Comparison of ENCODE assay signal across 16 cellular contexts in the genomic region with DNA sequence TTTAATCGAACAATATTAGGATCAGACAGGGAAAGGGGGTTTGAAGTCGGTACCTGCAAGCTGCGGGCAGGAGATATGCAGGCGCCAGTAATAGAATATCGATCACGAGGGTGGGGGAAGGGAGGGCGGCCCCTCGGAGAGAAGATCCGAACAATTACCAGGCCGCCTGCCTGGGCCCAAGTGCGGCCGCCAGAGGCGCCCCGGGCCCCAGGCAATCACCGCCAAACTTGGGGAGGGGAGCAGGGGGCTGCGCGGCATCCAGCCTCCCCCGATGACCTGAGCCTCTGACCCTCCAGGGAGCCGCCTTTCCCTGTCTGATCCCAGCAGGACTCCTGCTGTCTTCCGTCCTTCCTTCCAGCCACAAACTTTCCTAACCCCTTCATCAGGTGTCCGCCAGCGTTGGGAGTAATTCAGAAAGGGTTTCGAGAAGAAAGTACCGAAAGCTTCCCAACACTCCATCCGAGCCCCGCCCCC. TPM values are rescaled to one million over a fixed set of nuclear protein-coding genes. Genes with fewer than 3 reads are reported as not detected.
DNase-seq lines count a peak whose midpoint lies in the region; ATAC-seq and TF ChIP-seq lines count a peak whose summit lies in the region.
"Had no signal": no experiment of that assay in that cellular context is flagged by ENCODE, and none has a peak within 500 bp of the region (broad histone marks: within the 10 kb centered on the region; RNA-seq: fewer than 3 reads in every experiment).

No MANE protein-coding gene starts in this region.

- no peak overlapping the region for H3K27ac Mint-ChIP-seq in activated T-cell treated with anti-CD3 and anti-CD28 coated beads, Interleukin-2, amount 50 U/mL, for 24 hours
- no peak overlapping the region for H3K27ac Mint-ChIP-seq in activated B cell treated with CpG ODN at 0.5 μM for 24 hours

- H3K4me1 Mint-ChIP-seq in activated T-cell treated with anti-CD3 and anti-CD28 coated beads, Interleukin-2, amount 50 U/mL, for 24 hours (ENCODE audit: low read depth): peaks cover 23% of the 10 kb centered on the region
- H3K4me1 Mint-ChIP-seq in activated B cell treated with CpG ODN at 0.5 μM for 24 hours: peaks cover 33% of the 10 kb centered on the region

- POLR2A ChIA-PET in activated B cell treated with CpG ODN at 0.5 μM for 24 hours (lab: Charles Lee): interaction anchor here (2.1 kb wide), 1 partner anchor 12 kb away, joined by 8 read pairs; a partner anchor contains a TSS

- peaks cover 8% of the 10 kb centered on the region for H3K4me1 ChIP-seq in skeletal muscle satellite cell (ENCODE audit: control insufficient read depth, insufficient read depth, low read length)

- no peaks in the 10 kb centered on the region for H3K36me3 Mint-ChIP-seq in activated T-cell treated with anti-CD3 and anti-CD28 coated beads, Interleukin-2, amount 50 U/mL, for 24 hours (ENCODE audit: low read depth)
- H3K36me3 Mint-ChIP-seq in activated B cell treated with CpG ODN at 0.5 μM for 24 hours (ENCODE audit: low read depth): no peaks in the 10 kb centered on the region

- H3K27me3 ChIP-seq in skeletal muscle satellite cell (ENCODE audit: control insufficient read depth, insufficient read depth, low read length): peaks cover 91% of the 10 kb centered on the region

- H3K27ac ChIP-seq in substantia nigra (ENCODE audit: low read depth, low read length, poor library complexity, severe bottlenecking): no peak overlapping the region
- H3K27ac ChIP-seq: gastrocnemius medialis, thoracic aorta had no signal

- H3K9me3 ChIP-seq in iPS-18c (ENCODE audit: control insufficient read depth, insufficient read depth, low read length) (peaks cover 2% of the 10 kb centered on the region), skeletal muscle satellite cell (replicated peaks; ENCODE audit: low read length) (no peaks in the 10 kb centered on the region)
- H3K9me3 ChIP-seq: gastrocnemius medialis, thoracic aorta had no signal

- no peaks in the 10 kb centered on the region for H3K9me3 Mint-ChIP-seq in activated T-cell treated with anti-CD3 and anti-CD28 coated beads, Interleukin-2, amount 50 U/mL, for 24 hours
- no peaks in the 10 kb centered on the region for H3K9me3 Mint-ChIP-seq in activated B cell treated with CpG ODN at 0.5 μM for 24 hours

- H3K4me3 ChIP-seq in iPS-18c (ENCODE audit: insufficient read depth, low read depth, low read length) (peak overlapping the region; percentile 62), skeletal muscle satellite cell (ENCODE audit: low read length) (no peak overlapping the region)
- H3K4me3 ChIP-seq: lung, thoracic aorta had no signal

- peak overlapping the region; percentile 54 for H3K4me3 Mint-ChIP-seq in activated T-cell treated with anti-CD3 and anti-CD28 coated beads, Interleukin-2, amount 50 U/mL, for 24 hours
- peak overlapping the region; percentile 33 for H3K4me3 Mint-ChIP-seq in activated B cell treated with CpG ODN at 0.5 μM for 24 hours

- peak overlapping the region; percentile 67 for H3K4me2 ChIP-seq in skeletal muscle satellite cell (ENCODE audit: low read length)

- no peaks in the 10 kb centered on the region for H3K36me3 ChIP-seq in skeletal muscle satellite cell (ENCODE audit: insufficient read depth, low read length)
- H3K36me3 ChIP-seq: gastrocnemius medialis, thoracic aorta had no signal

- H3K9ac ChIP-seq in skeletal muscle satellite cell (ENCODE audit: low read depth, low read length): no peak overlapping the region

- DNase-seq in activated T-cell treated with anti-CD3 and anti-CD28 coated beads, Interleukin-2, amount 50 U/mL, for 24 hours: no peak
- no peak for DNase-seq in activated T-cell treated with anti-CD3 and anti-CD28 coated beads, Interleukin-2, amount 50 U/mL, for 48 hours
- no peak for DNase-seq in activated B cell treated with CpG ODN at 0.5 μM for 24 hours
- no peak for DNase-seq in substantia nigra (lab: John Stamatoyannopoulos, UW)
- DNase-seq: activated effector memory CD4-positive, alpha-beta T cell treated with anti-CD3 and anti-CD28 coated beads, Interleukin-2, amount 50 U/mL, for 16 hours; gastrocnemius medialis; NCI-H1092 treated with DMSO at 0.1 percent for 48 hours; NCI-H510A treated with DMSO at 0.1 percent for 48 hours; SIG-M5 had no signal

- peaks cover 86% of the 10 kb centered on the region for H3K27me3 Mint-ChIP-seq in activated T-cell treated with anti-CD3 and anti-CD28 coated beads, Interleukin-2, amount 50 U/mL, for 24 hours
- peaks cover 66% of the 10 kb centered on the region for H3K27me3 Mint-ChIP-seq in activated B cell treated with CpG ODN at 0.5 μM for 24 hours

- CTCF ChIA-PET in activated B cell treated with CpG ODN at 0.5 μM for 24 hours (lab: Charles Lee): no interaction called here

- TF ChIP-seq CTCF in activated B cell treated with CpG ODN at 0.5 μM for 24 hours (IDR thresholded peaks at IDR 0.05): no peak

- intact Hi-C loops in activated B cell treated with CpG ODN at 0.5 μM for 24 hours (cut with micrococcal nuclease): loop anchor here (10.0 kb wide), 1 partner anchor 1304 kb away; a partner anchor contains a TSS

- no peak for ATAC-seq in activated B cell treated with CpG ODN at 0.5 μM for 24 hours (ENCODE audit: low read depth)
- no peak for ATAC-seq in GM21423 (IDR thresholded peaks at IDR 0.05; ENCODE audit: unreplicated experiment)
- ATAC-seq in GM21515 (IDR thresholded peaks at IDR 0.05; ENCODE audit: unreplicated experiment): no peak
- ATAC-seq: gastrocnemius medialis had no signal

RNA-seq across cellular contexts. Expression of a gene that starts 1.1 kb away (rescaled TPM):
- total RNA-seq in activated B cell treated with CpG ODN at 0.5 μM for 24 hours: not detected in 2 replicates
- not detected in 2 replicates for total RNA-seq in skeletal muscle satellite cell (2012; rRNA removed)
- total RNA-seq: Daoy, gastrocnemius medialis, thoracic aorta had no signal

RNA-seq across cellular contexts. Expression of a gene that starts 12.9 kb away (rescaled TPM):
- total RNA-seq in activated B cell treated with CpG ODN at 0.5 μM for 24 hours: 21.0 and 22.9 TPM in 2 replicates
- total RNA-seq in skeletal muscle satellite cell (2012; rRNA removed): 6.3 and 8.5 TPM in 2 replicates

RNA-seq across cellular contexts. Expression of a gene that starts 30.0 kb away (rescaled TPM):
- total RNA-seq in activated B cell treated with CpG ODN at 0.5 μM for 24 hours: 19.6 and 20.1 TPM in 2 replicates
- total RNA-seq in skeletal muscle satellite cell (2012; rRNA removed): 179 and 204 TPM in 2 replicates
